ENCODE assay signal across 13 cellular contexts in genomic region chr3:189981668-189982067, GRCh38.
A peak's percentile ranks its signal among the peaks of the same experiment; 100 is the strongest.
DNase-seq lines count a peak whose midpoint lies in the region; ATAC-seq and TF ChIP-seq lines count a peak whose summit lies in the region.
"Had no signal": no experiment of that assay in that cellular context is flagged by ENCODE, and none has a peak within 500 bp of the region (broad histone marks: within the 10 kb centered on the region; RNA-seq: fewer than 3 reads in every experiment).

No MANE protein-coding gene starts in this region.

- no peaks in the 10 kb centered on the region for H3K27me3 ChIP-seq in PC-9 (ENCODE audit: insufficient read depth, low read depth)
- H3K27me3 ChIP-seq in esophagus muscularis mucosa: no peaks in the 10 kb centered on the region

- H3K36me3 Mint-ChIP-seq in nephron progenitor cell (ENCODE audit: low read depth): peaks cover 53% of the 10 kb centered on the region

- H3K4me3 Mint-ChIP-seq in nephron progenitor cell: no peak overlapping the region
- H3K4me3 Mint-ChIP-seq: CD4-positive, alpha-beta T cell had no signal

- POLR2A ChIA-PET in PC-9 (lab: Charles Lee; ENCODE audit: unreplicated experiment): interaction anchor here (0.6 kb wide), 1 partner anchor 18 kb away, joined by 3 read pairs; no protein-coding TSS in a partner anchor

- TF ChIP-seq CTCF in AG09309 (IDR thresholded peaks at IDR 0.05; ENCODE audit: control insufficient read depth, insufficient read depth, low read depth, low read length, missing control alignments) (no peak), PC-9 (conservative IDR thresholded peaks at IDR 0.05) (no peak), esophagus muscularis mucosa (IDR thresholded peaks at IDR 0.05) (no peak), nephron progenitor cell (IDR thresholded peaks at IDR 0.05) (no peak)

- no peak overlapping the region for H3K4me3 ChIP-seq in AG09309 (ENCODE audit: control insufficient read depth, low read depth, low read length)
- H3K4me3 ChIP-seq in PC-9: no peak overlapping the region
- H3K4me3 ChIP-seq in esophagus muscularis mucosa: no peak overlapping the region

- peak overlapping the region; percentile 4 for H3K27ac Mint-ChIP-seq in nephron progenitor cell
- H3K27ac Mint-ChIP-seq: CD4-positive, alpha-beta T cell had no signal

- no peaks in the 10 kb centered on the region for H4K20me1 ChIP-seq in PC-9 (ENCODE audit: insufficient read depth)

- no peaks in the 10 kb centered on the region for H3K27me3 Mint-ChIP-seq in nephron progenitor cell (ENCODE audit: low read depth, poor library complexity)

- no peak for TF ChIP-seq POLR2A in esophagus muscularis mucosa (IDR thresholded peaks at IDR 0.05; ENCODE audit: low read depth)

- H3K4me2 ChIP-seq in PC-9: no peak overlapping the region
- H3K4me2 ChIP-seq: KMS-11 had no signal

- 0 out of 2 replicates have a peak overlapping the region, but pooled peaks have one; percentile 4 for H3K27ac ChIP-seq in PC-9
- peak overlapping the region; percentile 44 to 75 (median 54) for H3K27ac ChIP-seq in esophagus muscularis mucosa (replicated peaks in 1 of 4)
- H3K27ac ChIP-seq: KMS-11 had no signal

- ATAC-seq in HG03378 (IDR thresholded peaks at IDR 0.05; ENCODE audit: unreplicated experiment): no peak
- no peak for ATAC-seq in GM19452 (IDR thresholded peaks at IDR 0.05; ENCODE audit: unreplicated experiment)

- H3K9me2 ChIP-seq in PC-9 (ENCODE audit: insufficient read depth): no peaks in the 10 kb centered on the region

- peaks cover 10% of the 10 kb centered on the region for H3K9me3 Mint-ChIP-seq in nephron progenitor cell
- H3K9me3 Mint-ChIP-seq: CD4-positive, alpha-beta T cell had no signal

- H3K9me3 ChIP-seq in PC-9 (ENCODE audit: insufficient read depth, low read depth) (peaks cover 4% of the 10 kb centered on the region; the same call in 1 of the 2 replicates), esophagus muscularis mucosa (no peaks in the 10 kb centered on the region)

- CTCF ChIA-PET in PC-9 (lab: Charles Lee): interaction anchor here (0.7 to 1.0 kb wide), 2 partner anchors 57 to 243 kb away, joined by 3 to 11 read pairs; no protein-coding TSS in a partner anchor

- DNase-seq in AG09309 (ENCODE audit: low read depth) (peak; percentile 94), PC-9 (peak; percentile 51 to 61), esophagus muscularis mucosa (ENCODE audit: extremely low spot score) (no peak), nephron progenitor cell (no peak)
- no peak for DNase-seq in stimulated activated naive CD4-positive, alpha-beta T cell treated with Interleukin-2 at 50 U/mL for 16 hours (lab: John Stamatoyannopoulos, UW)
- no peak for DNase-seq in stimulated activated naive CD4-positive, alpha-beta T cell (lab: John Stamatoyannopoulos, UW)
- DNase-seq: activated CD4-positive, CD25-positive, alpha-beta regulatory T cell treated with anti-CD3 and anti-CD28 coated beads, Interleukin-2, amount 50 U/mL, for 72 hours; CD4-positive, alpha-beta T cell; nucleus accumbens; stimulated activated CD8-positive, alpha-beta memory T cell treated with anti-CD3 and anti-CD28 coated beads, Interleukin-4, amount 100 ng/mL, for 48 hours had no signal

- no peak overlapping the region for H2AFZ ChIP-seq in PC-9

- H3F3A ChIP-seq in PC-9 (ENCODE audit: insufficient read depth, low read depth): no peaks in the 10 kb centered on the region

- TF ChIP-seq EP300 in esophagus muscularis mucosa (IDR thresholded peaks at IDR 0.05): no peak

- H3K36me3 ChIP-seq in PC-9 (ENCODE audit: low read depth) (no peaks in the 10 kb centered on the region; the same call in 1 of the 2 replicates), esophagus muscularis mucosa (no peaks in the 10 kb centered on the region)

- H3K4me1 ChIP-seq in PC-9 (replicated peaks; ENCODE audit: insufficient read depth): peaks cover 12% of the 10 kb centered on the region
- H3K4me1 ChIP-seq in esophagus muscularis mucosa: peaks cover 21 to 30% (median 27%) of the 10 kb centered on the region in 4 donors

- BruUV-seq in PC-9 (replicated peaks; lab: Mats Ljungman, UMichigan): no TSS peak

- no peaks in the 10 kb centered on the region for H3K79me2 ChIP-seq in PC-9 (ENCODE audit: low read depth)

- H3K4me1 Mint-ChIP-seq in nephron progenitor cell: no peaks in the 10 kb centered on the region

- intact Hi-C loops in PC-9 (cut with micrococcal nuclease; ENCODE audit: unreplicated experiment): no loop called here
- intact Hi-C loops in esophagus muscularis mucosa (cut with DNase I): no loop called here

Comparison
In these comparisons a context has a peak if more than half of its experiments do, and no peak if none do; other contexts are left out.
1. DNase-seq: peak in AG09309 (single experiment) and PC-9 (2 of 2); none in esophagus muscularis mucosa (single experiment), nephron progenitor cell (single experiment), stimulated activated naive CD4-positive, alpha-beta T cell treated with Interleukin-2 at 50 U/mL for 16 hours (single experiment) and stimulated activated naive CD4-positive, alpha-beta T cell (0 of 6).